11 cellular contexts compared by ENCODE assay signal in the genomic region with DNA sequence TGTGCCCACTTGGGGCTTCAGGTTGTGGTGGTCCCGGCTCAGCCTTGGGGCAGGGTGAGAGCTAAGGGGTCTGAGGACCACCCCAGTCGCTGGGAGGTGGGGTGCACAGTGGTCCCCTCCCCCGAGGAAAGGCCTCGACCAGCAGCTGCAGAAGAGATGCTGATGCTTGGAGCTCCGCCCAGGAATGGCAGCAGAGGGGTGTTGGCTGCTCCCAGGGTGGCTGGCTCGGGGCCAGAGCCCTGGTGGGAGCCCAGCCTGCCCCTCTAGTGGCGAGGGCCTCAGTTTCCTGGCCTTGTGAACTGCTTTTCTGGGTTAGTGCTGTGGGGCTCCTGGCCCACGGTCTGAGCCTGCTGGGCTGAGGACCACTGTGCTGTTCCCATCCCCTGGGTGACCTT. TPM values are rescaled to one million over a fixed set of nuclear protein-coding genes. Genes with fewer than 3 reads are reported as not detected.
DNase-seq lines count a peak whose midpoint lies in the region; ATAC-seq and TF ChIP-seq lines count a peak whose summit lies in the region.
"Had no signal": no experiment of that assay in that cellular context is flagged by ENCODE, and none has a peak within 500 bp of the region (broad histone marks: within the 10 kb centered on the region; RNA-seq: fewer than 3 reads in every experiment).

No MANE protein-coding gene starts in this region.

- H3K27me3 ChIP-seq in BE2C: no peaks in the 10 kb centered on the region

- peaks cover 7% of the 10 kb centered on the region for H3K4me1 Mint-ChIP-seq in nephron

- no peaks in the 10 kb centered on the region for H3K9me3 Mint-ChIP-seq in nephron
- H3K9me3 Mint-ChIP-seq: stimulated activated naive CD8-positive, alpha-beta T cell treated with anti-CD3 and anti-CD28 coated beads, Interleukin-15, Interleukin-2, amounts not matched to agents 100 ng/mL and 50 ng/mL, for 24 hours had no signal

- no peak for ATAC-seq in HG02981 (IDR thresholded peaks at IDR 0.05; ENCODE audit: unreplicated experiment)
- no peak for ATAC-seq in HG02884 (IDR thresholded peaks at IDR 0.05; ENCODE audit: unreplicated experiment)

- H3K27ac Mint-ChIP-seq in nephron: no peak overlapping the region
- H3K27ac Mint-ChIP-seq: stimulated activated naive CD8-positive, alpha-beta T cell treated with anti-CD3 and anti-CD28 coated beads, Interleukin-15, Interleukin-2, amounts not matched to agents 100 ng/mL and 50 ng/mL, for 24 hours had no signal

- H3K9me3 ChIP-seq in BE2C: no peaks in the 10 kb centered on the region

- TF ChIP-seq CTCF in BE2C (IDR thresholded peaks at IDR 0.05; ENCODE audit: low read depth, low read length): no peak
- TF ChIP-seq CTCF in nephron (IDR thresholded peaks at IDR 0.05; ENCODE audit: unreplicated experiment in 3 of 3): no peak

- peaks cover 13% of the 10 kb centered on the region for H3K4me1 ChIP-seq in BE2C

- peak overlapping the region; percentile 79 to 81 (median 79) for H3K4me3 Mint-ChIP-seq in nephron
- H3K4me3 Mint-ChIP-seq: stimulated activated naive CD8-positive, alpha-beta T cell treated with anti-CD3 and anti-CD28 coated beads, Interleukin-15, Interleukin-2, amounts not matched to agents 100 ng/mL and 50 ng/mL, for 24 hours had no signal

- H3K27me3 Mint-ChIP-seq in nephron (ENCODE audit: low read depth): peaks cover 4% of the 10 kb centered on the region

- H3K36me3 ChIP-seq in BE2C: peaks cover 17% of the 10 kb centered on the region

- peak overlapping the region; percentile 39 for H3K27ac ChIP-seq in cingulate gyrus (ENCODE audit: low read depth, low read length)

- no peaks in the 10 kb centered on the region for H3K36me3 Mint-ChIP-seq in nephron (ENCODE audit: low read depth)

- H3K4me3 ChIP-seq in BE2C (ENCODE audit: low read depth, low read length): peak overlapping the region; percentile 83

- DNase-seq in BE2C (peak; percentile 72), NCI-H1092 (lab: John Stamatoyannopoulos, UW) (peak; percentile 18), middle frontal gyrus (ENCODE audit: extremely low spot score, low spot score) (no peak), RKO (ENCODE audit: low spot score) (no peak)
- DNase-seq: DND-41, NCI-H526 treated with DMSO at 0.1 percent for 48 hours had no signal

RNA-seq across cellular contexts. Expression of a gene that starts 1.2 kb away (rescaled TPM):
- 119 TPM for polyA plus RNA-seq in BE2C (2012; ENCODE audit: insufficient read depth, insufficient read length, low read depth)

RNA-seq across cellular contexts. Expression of a gene that starts 26.3 kb away (rescaled TPM):
- 82.5 TPM for polyA plus RNA-seq in BE2C (2012; ENCODE audit: insufficient read depth, insufficient read length, low read depth)

RNA-seq across cellular contexts. Expression of a gene that starts 29.2 kb away (rescaled TPM):
- polyA plus RNA-seq in BE2C (2012; ENCODE audit: insufficient read depth, insufficient read length, low read depth): not detected

RNA-seq across cellular contexts. Expression of a gene that starts 34.8 kb away (rescaled TPM):
- polyA plus RNA-seq in BE2C (2012; ENCODE audit: insufficient read depth, insufficient read length, low read depth): not detected

RNA-seq across cellular contexts. Expression of a gene that starts 44.5 kb away (rescaled TPM):
- not detected for polyA plus RNA-seq in BE2C (2012; ENCODE audit: insufficient read depth, insufficient read length, low read depth)

Comparison
In these comparisons a context has a peak if more than half of its experiments do, and no peak if none do; other contexts are left out.
1. DNase-seq: peak in BE2C (single experiment) and NCI-H1092 (single experiment); none in middle frontal gyrus (single experiment) and RKO (single experiment).